10 cellular contexts compared by ENCODE assay signal in genomic region chr13:113220877-113221276, GRCh38. TPM values are rescaled to one million over a fixed set of nuclear protein-coding genes. Genes with fewer than 3 reads are reported as not detected.
DNase-seq lines count a peak whose midpoint lies in the region; ATAC-seq and TF ChIP-seq lines count a peak whose summit lies in the region.
"Had no signal": no experiment of that assay in that cellular context is flagged by ENCODE, and none has a peak within 500 bp of the region (broad histone marks: within the 10 kb centered on the region; RNA-seq: fewer than 3 reads in every experiment).

No MANE protein-coding gene starts in this region.

- H3K9me3 ChIP-seq in WERI-Rb-1 (ENCODE audit: severe bottlenecking): no peaks in the 10 kb centered on the region
- H3K9me3 ChIP-seq: sigmoid colon had no signal

- no peak for DNase-seq in activated naive CD8-positive, alpha-beta T cell treated with anti-CD3 and anti-CD28 coated beads for 36 hours
- DNase-seq in WERI-Rb-1 (no peak), foreskin fibroblast (peak in 1 of 2 donors; percentile 30), HUDEP-2 (lab: John Stamatoyannopoulos, UW; ENCODE audit: unreplicated experiment in 76 of 76) (no peak), cerebellum (ENCODE audit: low spot score) (no peak)
- DNase-seq in stimulated activated effector memory CD8-positive, alpha-beta T cell treated with anti-CD3 and anti-CD28 coated beads, Interleukin-12 subunit alpha, Interleukin-12 subunit beta, amount 100 ng/mL, for 72 hours (ENCODE audit: low spot score in 2 of 2): no peak
- no peak for DNase-seq in effector CD4-positive, alpha-beta T cell
- DNase-seq: activated effector memory CD4-positive, alpha-beta T cell treated with Interleukin-2 at 50 U/mL for 16 hours; sigmoid colon had no signal

- peaks cover 19% of the 10 kb centered on the region for H3K4me1 Mint-ChIP-seq in activated naive CD8-positive, alpha-beta T cell (ENCODE audit: low read depth)
- peaks cover 6% of the 10 kb centered on the region for H3K4me1 Mint-ChIP-seq in activated naive CD8-positive, alpha-beta T cell treated with anti-CD3 and anti-CD28 coated beads for 36 hours
- H3K4me1 Mint-ChIP-seq in stimulated activated effector memory CD8-positive, alpha-beta T cell treated with anti-CD3 and anti-CD28 coated beads, Interleukin-12 subunit alpha, Interleukin-12 subunit beta, amount 100 ng/mL, for 72 hours: peaks cover 34% of the 10 kb centered on the region

- H3K9me3 Mint-ChIP-seq in activated naive CD8-positive, alpha-beta T cell (ENCODE audit: low read depth): no peaks in the 10 kb centered on the region
- no peaks in the 10 kb centered on the region for H3K9me3 Mint-ChIP-seq in activated naive CD8-positive, alpha-beta T cell treated with anti-CD3 and anti-CD28 coated beads for 36 hours
- H3K9me3 Mint-ChIP-seq in stimulated activated effector memory CD8-positive, alpha-beta T cell treated with anti-CD3 and anti-CD28 coated beads, Interleukin-12 subunit alpha, Interleukin-12 subunit beta, amount 100 ng/mL, for 72 hours: no peaks in the 10 kb centered on the region

- H3K4me3 Mint-ChIP-seq in activated naive CD8-positive, alpha-beta T cell: no peak overlapping the region
- no peak overlapping the region for H3K4me3 Mint-ChIP-seq in activated naive CD8-positive, alpha-beta T cell treated with anti-CD3 and anti-CD28 coated beads for 36 hours
- no peak overlapping the region for H3K4me3 Mint-ChIP-seq in stimulated activated effector memory CD8-positive, alpha-beta T cell treated with anti-CD3 and anti-CD28 coated beads, Interleukin-12 subunit alpha, Interleukin-12 subunit beta, amount 100 ng/mL, for 72 hours

- ATAC-seq in stimulated activated effector memory CD8-positive, alpha-beta T cell treated with anti-CD3 and anti-CD28 coated beads, Interleukin-12 subunit alpha, Interleukin-12 subunit beta, amount 100 ng/mL, for 72 hours: no peak

- H3K4me3 ChIP-seq in WERI-Rb-1 (ENCODE audit: low read depth, low read length): no peak overlapping the region
- no peak overlapping the region for H3K4me3 ChIP-seq in foreskin fibroblast (ENCODE audit: low read depth in 1 of 2, low read length in 2 of 2)
- H3K4me3 ChIP-seq: sigmoid colon had no signal

- H3K27ac ChIP-seq in WERI-Rb-1: no peak overlapping the region
- H3K27ac ChIP-seq: sigmoid colon had no signal

- TF ChIP-seq CTCF in WERI-Rb-1 (IDR thresholded peaks at IDR 0.05; ENCODE audit: low read depth, low read length) (peak; percentile 59), foreskin fibroblast (IDR thresholded peaks at IDR 0.05; ENCODE audit: low read depth, low read length) (peak; percentile 4)

- peak overlapping the region; percentile 30 for H3K27ac Mint-ChIP-seq in activated naive CD8-positive, alpha-beta T cell
- H3K27ac Mint-ChIP-seq in activated naive CD8-positive, alpha-beta T cell treated with anti-CD3 and anti-CD28 coated beads for 36 hours: no peak overlapping the region
- peak overlapping the region; percentile 71 for H3K27ac Mint-ChIP-seq in stimulated activated effector memory CD8-positive, alpha-beta T cell treated with anti-CD3 and anti-CD28 coated beads, Interleukin-12 subunit alpha, Interleukin-12 subunit beta, amount 100 ng/mL, for 72 hours

- peaks cover 80% of the 10 kb centered on the region for H3K36me3 ChIP-seq in WERI-Rb-1

- H3K27me3 Mint-ChIP-seq in activated naive CD8-positive, alpha-beta T cell: no peaks in the 10 kb centered on the region
- no peaks in the 10 kb centered on the region for H3K27me3 Mint-ChIP-seq in activated naive CD8-positive, alpha-beta T cell treated with anti-CD3 and anti-CD28 coated beads for 36 hours

- no peaks in the 10 kb centered on the region for H3K36me3 Mint-ChIP-seq in activated naive CD8-positive, alpha-beta T cell
- H3K36me3 Mint-ChIP-seq in activated naive CD8-positive, alpha-beta T cell treated with anti-CD3 and anti-CD28 coated beads for 36 hours: peaks cover 10% of the 10 kb centered on the region
- peaks cover 81% of the 10 kb centered on the region for H3K36me3 Mint-ChIP-seq in stimulated activated effector memory CD8-positive, alpha-beta T cell treated with anti-CD3 and anti-CD28 coated beads, Interleukin-12 subunit alpha, Interleukin-12 subunit beta, amount 100 ng/mL, for 72 hours

- H3K27me3 ChIP-seq in WERI-Rb-1 (ENCODE audit: insufficient read depth, low read depth, severe bottlenecking): no peaks in the 10 kb centered on the region
- H3K27me3 ChIP-seq: sigmoid colon had no signal

RNA-seq across cellular contexts. Expression of gene CUL4A, which starts 11.5 kb away (rescaled TPM):
- 10 to 100 TPM; 87.7 to 88.9 TPM for total RNA-seq in activated naive CD8-positive, alpha-beta T cell treated with anti-CD3 and anti-CD28 coated beads for 36 hours
- 52.1 TPM for total RNA-seq in cerebellum

RNA-seq across cellular contexts. Expression of gene PCID2, which starts 12.4 kb away (rescaled TPM):
- total RNA-seq in activated naive CD8-positive, alpha-beta T cell treated with anti-CD3 and anti-CD28 coated beads for 36 hours: 10 to 100 TPM; 65.6 TPM
- 58.6 TPM for total RNA-seq in cerebellum
